In genomic region chr19:11198175-11198534, GRCh38 we compare ENCODE assay signal across 9 cellular contexts. TPM values are rescaled to one million over a fixed set of nuclear protein-coding genes. Genes with fewer than 3 reads are reported as not detected.
DNase-seq lines count a peak whose midpoint lies in the region; ATAC-seq and TF ChIP-seq lines count a peak whose summit lies in the region.
"Had no signal": no experiment of that assay in that cellular context is flagged by ENCODE, and none has a peak within 500 bp of the region (broad histone marks: within the 10 kb centered on the region; RNA-seq: fewer than 3 reads in every experiment).

No MANE protein-coding gene starts in this region.

- intact Hi-C loops in breast epithelium (cut with DNase I; ENCODE audit: low total_unique reads) (no loop called here), vagina (cut with DNase I) (no loop called here)

- peaks cover 15% of the 10 kb centered on the region for H3K27me3 Mint-ChIP-seq in stimulated activated naive CD8-positive, alpha-beta T cell treated with anti-CD3 and anti-CD28 coated beads, Interleukin-15, Interleukin-2, amounts not matched to agents 100 ng/mL and 50 ng/mL, for 24 hours

- peaks cover 3% of the 10 kb centered on the region for H3K4me1 Mint-ChIP-seq in stimulated activated naive CD8-positive, alpha-beta T cell treated with anti-CD3 and anti-CD28 coated beads, Interleukin-15, Interleukin-2, amounts not matched to agents 100 ng/mL and 50 ng/mL, for 24 hours (ENCODE audit: low read depth)

- H3K9me3 Mint-ChIP-seq in stimulated activated naive CD8-positive, alpha-beta T cell treated with anti-CD3 and anti-CD28 coated beads, Interleukin-15, Interleukin-2, amounts not matched to agents 100 ng/mL and 50 ng/mL, for 24 hours: no peaks in the 10 kb centered on the region

- H3K36me3 ChIP-seq in breast epithelium (peaks cover 4% of the 10 kb centered on the region), mucosa of rectum (ENCODE audit: control insufficient read depth in 2 of 2, insufficient read depth in 2 of 2, low read length in 2 of 2) (peaks cover 3 to 4% of the 10 kb centered on the region in 2 donors), vagina (peaks cover 0 to 10% of the 10 kb centered on the region in 2 donors)

- peak overlapping the region in 2 of 3 donors; percentile 59 to 93 for H3K4me3 ChIP-seq in breast epithelium
- H3K4me3 ChIP-seq in mucosa of rectum (ENCODE audit: low read length in 2 of 2): peak overlapping the region; percentile 63 to 84
- peak overlapping the region; percentile 68 to 75 for H3K4me3 ChIP-seq in vagina

- H3K27ac ChIP-seq in breast epithelium (peak overlapping the region; percentile 91 to 96), mucosa of rectum (ENCODE audit: low read depth in 2 of 2, low read length in 2 of 2) (peak overlapping the region; percentile 87 to 91), vagina (peak overlapping the region; percentile 91)

- H3K9ac ChIP-seq in mucosa of rectum (ENCODE audit: low read depth in 1 of 2, low read length in 2 of 2): peak overlapping the region; percentile 18 to 60

- peak overlapping the region; percentile 73 for H3K4me3 Mint-ChIP-seq in stimulated activated naive CD8-positive, alpha-beta T cell treated with anti-CD3 and anti-CD28 coated beads, Interleukin-15, Interleukin-2, amounts not matched to agents 100 ng/mL and 50 ng/mL, for 24 hours

- TF ChIP-seq CTCF in breast epithelium (IDR thresholded peaks at IDR 0.05): no peak
- TF ChIP-seq CTCF in vagina (IDR thresholded peaks at IDR 0.05): no peak

- H3K36me3 Mint-ChIP-seq in stimulated activated naive CD8-positive, alpha-beta T cell treated with anti-CD3 and anti-CD28 coated beads, Interleukin-15, Interleukin-2, amounts not matched to agents 100 ng/mL and 50 ng/mL, for 24 hours (ENCODE audit: low read depth): no peaks in the 10 kb centered on the region

- no peaks in the 10 kb centered on the region for H3K9me3 ChIP-seq in breast epithelium
- no peaks in the 10 kb centered on the region for H3K9me3 ChIP-seq in mucosa of rectum (ENCODE audit: control insufficient read depth in 2 of 2, low read length in 2 of 2)
- H3K9me3 ChIP-seq in vagina: no peaks in the 10 kb centered on the region

- H3K4me1 ChIP-seq in breast epithelium (peaks cover 3 to 6% of the 10 kb centered on the region in 2 donors), mucosa of rectum (ENCODE audit: control insufficient read depth in 2 of 2, insufficient read depth in 2 of 2, low read length in 2 of 2) (peaks cover 9 to 11% of the 10 kb centered on the region in 2 donors), vagina (peaks cover 56% of the 10 kb centered on the region)

- ATAC-seq in stimulated activated naive CD8-positive, alpha-beta T cell treated with anti-CD3 and anti-CD28 coated beads, Interleukin-15, Interleukin-2, amounts not matched to agents 100 U/mL and 50 U/mL, for 24 hours: no peak
- ATAC-seq in HG03520 (IDR thresholded peaks at IDR 0.05; ENCODE audit: unreplicated experiment): no peak
- no peak for ATAC-seq in HG02970 (IDR thresholded peaks at IDR 0.05; ENCODE audit: low FRiP score, unreplicated experiment)

- TF ChIP-seq POLR2A in breast epithelium (IDR thresholded peaks at IDR 0.05) (no peak), vagina (IDR thresholded peaks at IDR 0.05) (no peak)

- no peak overlapping the region for H3K27ac Mint-ChIP-seq in stimulated activated naive CD8-positive, alpha-beta T cell treated with anti-CD3 and anti-CD28 coated beads, Interleukin-15, Interleukin-2, amounts not matched to agents 100 ng/mL and 50 ng/mL, for 24 hours

- no peak for DNase-seq in stimulated activated naive CD8-positive, alpha-beta T cell treated with anti-CD3 and anti-CD28 coated beads, Interleukin-15, Interleukin-2, amounts not matched to agents 100 U/mL and 50 U/mL, for 24 hours
- DNase-seq in breast epithelium (ENCODE audit: low spot score in 2 of 2) (no peak), vagina (ENCODE audit: extremely low spot score in 2 of 2) (no peak), globus pallidus (ENCODE audit: low spot score) (no peak)

- H3K27me3 ChIP-seq in breast epithelium (no peaks in the 10 kb centered on the region), mucosa of rectum (ENCODE audit: control insufficient read depth in 2 of 2, insufficient read depth in 2 of 2, low read length in 2 of 2) (no peaks in the 10 kb centered on the region), vagina (no peaks in the 10 kb centered on the region)

RNA-seq across cellular contexts. Expression of gene KANK2, which starts 0.8 kb away (rescaled TPM):
- total RNA-seq in breast epithelium (100 to 1,000 TPM; 142 to 477 (median 197) TPM), vagina (486 TPM)

RNA-seq across cellular contexts. Expression of gene ANGPTL8, which starts 41.3 kb away (rescaled TPM):
- total RNA-seq in breast epithelium: 10 to 100 TPM in 1 of 3 donors, under 1 TPM in 1, not detected in 1; 0.44 to 17.9 TPM
- not detected for total RNA-seq in vagina
- total RNA-seq: NCI-H460 had no signal

RNA-seq across cellular contexts. Expression of gene SPC24, which starts 42.6 kb away (rescaled TPM):
- total RNA-seq in breast epithelium (1 to 10 TPM in 2 of 3 donors, under 1 TPM in 1; 0.66 to 4.8 (median 2.3) TPM), vagina (2.7 TPM)
